In the genomic region with DNA sequence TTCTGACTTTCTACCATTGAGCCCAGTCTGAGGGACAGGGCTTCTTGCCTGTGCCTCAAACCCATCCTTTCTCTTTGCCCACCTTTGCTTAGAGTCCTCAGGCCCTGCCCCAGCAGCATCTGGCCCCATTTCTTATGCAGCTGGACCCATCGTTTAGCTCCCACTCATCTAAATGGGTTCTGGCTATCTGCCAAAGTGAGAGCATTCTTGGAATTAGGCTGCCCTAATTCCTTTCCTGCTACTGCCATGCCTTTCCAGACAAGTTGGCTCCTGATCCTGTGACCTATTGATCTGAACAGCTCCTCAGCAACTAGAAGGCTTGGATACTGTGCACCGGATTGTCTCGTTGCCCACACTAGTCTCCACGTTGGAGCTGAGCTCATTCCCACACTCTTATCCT, we compare ENCODE assay signal across 14 cellular contexts. TPM values are rescaled to one million over a fixed set of nuclear protein-coding genes. Genes with fewer than 3 reads are reported as not detected.
DNase-seq lines count a peak whose midpoint lies in the region; ATAC-seq and TF ChIP-seq lines count a peak whose summit lies in the region.
"Had no signal": no experiment of that assay in that cellular context is flagged by ENCODE, and none has a peak within 500 bp of the region (broad histone marks: within the 10 kb centered on the region; RNA-seq: fewer than 3 reads in every experiment).

No MANE protein-coding gene starts in this region.

- 53% methylated on average over 4 of the region's 4 CpGs for WGBS in suprapubic skin

- H3K4me3 ChIP-seq in foreskin fibroblast (ENCODE audit: low read depth in 1 of 2, low read length in 2 of 2), result no peak overlapping the region
- H3K4me3 ChIP-seq in suprapubic skin, result no peak overlapping the region
- H3K4me3 ChIP-seq: spleen had no signal

- ATAC-seq in HG02571 (IDR thresholded peaks at IDR 0.05; ENCODE audit: unreplicated experiment) (no peak), HG03520 (IDR thresholded peaks at IDR 0.05; ENCODE audit: unreplicated experiment) (no peak), HG02763 (IDR thresholded peaks at IDR 0.05; ENCODE audit: unreplicated experiment) (no peak)
- ATAC-seq: PC-3 had no signal

- no peak overlapping the region for H3K27ac ChIP-seq in suprapubic skin

- TF ChIP-seq CTCF in foreskin fibroblast (IDR thresholded peaks at IDR 0.05; ENCODE audit: low read depth, low read length) (no peak), suprapubic skin (IDR thresholded peaks at IDR 0.05) (no peak)

- TF ChIP-seq EP300 in suprapubic skin (IDR thresholded peaks at IDR 0.05), result no peak

- TF ChIP-seq POLR2A in suprapubic skin (IDR thresholded peaks at IDR 0.05), result no peak

- H3K9me3 ChIP-seq in suprapubic skin, result no peaks in the 10 kb centered on the region
- H3K9me3 ChIP-seq: spleen had no signal

- no peaks in the 10 kb centered on the region for H3K4me1 ChIP-seq in suprapubic skin

- H3K36me3 ChIP-seq in suprapubic skin, result no peaks in the 10 kb centered on the region

- no peaks in the 10 kb centered on the region for H3K27me3 ChIP-seq in suprapubic skin
- H3K27me3 ChIP-seq: spleen had no signal

- peak; percentile 16 for DNase-seq in ELR (ENCODE audit: low read depth)
- DNase-seq in NCI-H1092 (lab: John Stamatoyannopoulos, UW), result peak; percentile 22
- DNase-seq in SK-N-DZ (ENCODE audit: low spot score), result peak; percentile 10
- peak; percentile 14 to 52 for DNase-seq in foreskin fibroblast
- DNase-seq in suprapubic skin (ENCODE audit: low spot score in 2 of 2), result no peak
- DNase-seq: activated CD4-positive, alpha-beta T cell treated with anti-CD3 and anti-CD28 coated beads for 1 hour; CD4-positive, alpha-beta T cell; foreskin melanocyte; NCI-H1930; PC-3; spleen had no signal

RNA-seq across cellular contexts. Expression of gene DZANK1, which starts 23.0 kb away (rescaled TPM):
- 5.4 and 6.2 TPM in 2 replicates for polyA plus RNA-seq in SK-N-DZ (2014; cell fraction: cytosol; rRNA removed)
- polyA plus RNA-seq in SK-N-DZ (2014; cell fraction: nucleus; rRNA removed), result 5.4 and 7.7 TPM in 2 replicates
- 1 to 10 TPM; 1.7 to 4.5 (median 3.0) TPM for total RNA-seq in suprapubic skin

RNA-seq across cellular contexts. Expression of gene POLR3F, which starts 23.3 kb away (rescaled TPM):
- 20.3 and 20.9 TPM in 2 replicates for polyA plus RNA-seq in SK-N-DZ (2014; cell fraction: cytosol; rRNA removed)
- polyA plus RNA-seq in SK-N-DZ (2014; cell fraction: nucleus; rRNA removed), result 19.7 and 20.1 TPM in 2 replicates
- 10 to 100 TPM in 1 of 4 donors, 1 to 10 TPM in 3; 6.9 to 13.7 (median 7.1) TPM for total RNA-seq in suprapubic skin

RNA-seq across cellular contexts. Expression of gene RBBP9, which starts 53.2 kb away (rescaled TPM):
- polyA plus RNA-seq in SK-N-DZ (2014; cell fraction: cytosol; rRNA removed), result 30.3 and 38.8 TPM in 2 replicates
- 14.8 and 19.4 TPM in 2 replicates for polyA plus RNA-seq in SK-N-DZ (2014; cell fraction: nucleus; rRNA removed)
- total RNA-seq in suprapubic skin, result 10 to 100 TPM; 17.7 to 32.9 (median 19.1) TPM

Comparison
In these comparisons a context has a peak if more than half of its experiments do, and no peak if none do; other contexts are left out.
1. DNase-seq: peak in ELR (single experiment), NCI-H1092 (single experiment), SK-N-DZ (single experiment) and foreskin fibroblast (2 of 2); none in suprapubic skin (0 of 2).